Comparison of ENCODE assay signal across 8 cellular contexts in genomic region chr13:102395174-102395573, GRCh38. TPM values are rescaled to one million over a fixed set of nuclear protein-coding genes. Genes with fewer than 3 reads are reported as not detected.
DNase-seq lines count a peak whose midpoint lies in the region; ATAC-seq and TF ChIP-seq lines count a peak whose summit lies in the region.

No MANE protein-coding gene starts in this region.

- no peak for TF ChIP-seq CTCF in AG04450 (IDR thresholded peaks at IDR 0.05; ENCODE audit: low read depth, low read length)
- TF ChIP-seq CTCF in dorsolateral prefrontal cortex (IDR thresholded peaks at IDR 0.05 in 54 of 56, conservative IDR thresholded peaks at IDR 0.05 in 2 of 56; ENCODE audit: low read depth in 1 of 56, partially characterized antibody in 56 of 56): no peak
- TF ChIP-seq CTCF in nephron (IDR thresholded peaks at IDR 0.05; ENCODE audit: unreplicated experiment in 3 of 3): no peak

- H3K36me3 Mint-ChIP-seq in nephron (ENCODE audit: low read depth): no peaks in the 10 kb centered on the region

- peaks cover 11% of the 10 kb centered on the region for H3K4me1 Mint-ChIP-seq in nephron

- peak overlapping the region; percentile 86 to 90 (median 89) for H3K4me3 Mint-ChIP-seq in nephron

- peak overlapping the region; percentile 74 for H3K4me3 ChIP-seq in AG04450 (ENCODE audit: low read depth, low read length)
- peak overlapping the region; percentile 83 for H3K4me3 ChIP-seq in MG63
- peak overlapping the region; percentile 61 to 99 (median 91) for H3K4me3 ChIP-seq in dorsolateral prefrontal cortex

- CTCF ChIA-PET in AG04450 (lab: Charles Lee): interaction anchor here (0.6 to 1.4 kb wide), 3 partner anchors 9 to 254 kb away, joined by 3 to 6 read pairs (median 4); no protein-coding TSS in a partner anchor

- no peak for ATAC-seq in GM21423 (IDR thresholded peaks at IDR 0.05; ENCODE audit: unreplicated experiment)
- ATAC-seq in GM21786 (IDR thresholded peaks at IDR 0.05; ENCODE audit: unreplicated experiment): no peak

- peak overlapping the region in 2 of 3 experiments; percentile 28 to 76 for H3K27ac Mint-ChIP-seq in nephron

- no peaks in the 10 kb centered on the region for H3K9me3 Mint-ChIP-seq in nephron

- H3K27me3 ChIP-seq in AG04450 (ENCODE audit: control insufficient read depth, insufficient read depth, low read length): peaks cover 8% of the 10 kb centered on the region
- H3K27me3 ChIP-seq in MG63: peaks cover 2% of the 10 kb centered on the region
- H3K27me3 ChIP-seq in dorsolateral prefrontal cortex: peaks cover 0 to 6% (median 0%) of the 10 kb centered on the region in 45 donors

- POLR2A ChIA-PET in AG04450 (lab: Yijun Ruan, JAX): no interaction called here

- intact Hi-C loops in dorsolateral prefrontal cortex (cut with DNase I): no loop called here

- no peaks in the 10 kb centered on the region for H3K36me3 ChIP-seq in MG63

- H3K27ac ChIP-seq in AG04450 (ENCODE audit: low read depth, low read length): no peak overlapping the region
- H3K27ac ChIP-seq in dorsolateral prefrontal cortex: peak overlapping the region in 45 of 59 donors; percentile 8 to 88 (median 77)

- no peak for DNase-seq in AG04450 (ENCODE audit: low read depth, low spot score)
- DNase-seq in MG63: no peak
- DNase-seq in dorsolateral prefrontal cortex: no peak
- DNase-seq in NCI-H446 treated with DMSO at 0.1 percent for 48 hours (lab: John Stamatoyannopoulos, UW): no peak
- DNase-seq in NCI-H1092 treated with DMSO at 0.1 percent for 48 hours (lab: John Stamatoyannopoulos, UW): no peak

- peaks cover 4% of the 10 kb centered on the region; the same call in 1 of the 2 replicates for H3K9me3 ChIP-seq in AG04450 (ENCODE audit: control insufficient read depth, insufficient read depth, low read length)
- H3K9me3 ChIP-seq in MG63: no peaks in the 10 kb centered on the region

- peaks cover 60% of the 10 kb centered on the region for H3K27me3 Mint-ChIP-seq in nephron (ENCODE audit: low read depth)

RNA-seq across cellular contexts. Expression of gene FGF14, which starts 6.7 kb away (rescaled TPM):
- polyA plus RNA-seq in AG04450 (2011; rRNA removed): 0.01 TPM in 1 of 2 replicates, not detected in the other
- 0.17 TPM in 1 of 2 replicates, not detected in the other for polyA minus RNA-seq in AG04450 (2011; rRNA and poly(A)+ RNA removed)
- total RNA-seq in MG63 (2014; rRNA removed; shearing (Covaris generic); ENCODE audit: low replicate concordance): not detected in 2 replicates
- 100 to 1,000 TPM in 34 of 120 experiments, 10 to 100 TPM in 86; 22.1 to 135 (median 87.7) TPM for total RNA-seq in dorsolateral prefrontal cortex

Comparison
In these comparisons a context has a peak if more than half of its experiments do, and no peak if none do; other contexts are left out.
1. RNA of gene FGF14, which starts 6.7 kb away (total RNA-seq): 22.1 to 135 TPM in dorsolateral prefrontal cortex; not detected in MG63; every median in the first group is over 10 times any median in the second.
2. Peak in every context shown above with its lines, with median percentiles within 50 percentile points of each other: H3K4me3 ChIP-seq.